In genomic region chr12:54287316-54288157, GRCh38 we compare ENCODE assay signal across 1 cellular context.
A peak's percentile ranks its signal among the peaks of the same experiment; 100 is the strongest.
TF ChIP-seq lines count a peak whose summit lies in the region.

No MANE protein-coding gene starts in this region.

TF ChIP-seq in GM12878, 131 proteins besides CTCF, POLR2A, EP300 and RAD21:
- 0 out of 2 replicates have a peak, but pooled peaks have one; percentile 52 for TF ChIP-seq TARDBP (IDR thresholded peaks at IDR 0.05; ENCODE audit: borderline replicate concordance)
- peak; percentile 53 for TF ChIP-seq BCL3 (IDR thresholded peaks at IDR 0.05; ENCODE audit: borderline replicate concordance, insufficient read depth, low read depth, low read length, poor library complexity, severe bottlenecking)
- TF ChIP-seq PML (IDR thresholded peaks at IDR 0.05; ENCODE audit: low read length) = peak; percentile 72
- TF ChIP-seq BCL11A (IDR thresholded peaks at IDR 0.05; ENCODE audit: low read depth, low read length) = no peak; the same call in 1 of the 2 replicates
- TF ChIP-seq POLR2AphosphoS2 (IDR thresholded peaks at IDR 0.05; ENCODE audit: low read depth, low read length) = peak; percentile 61; the same call in 1 of the 2 replicates
- peak; percentile 81 for TF ChIP-seq ZBED1 (IDR thresholded peaks at IDR 0.05; ENCODE audit: borderline replicate concordance)
- peak; percentile 95 for TF ChIP-seq POLR2AphosphoS5 (IDR thresholded peaks at IDR 0.05; ENCODE audit: low read length)
- TF ChIP-seq SMAD5 (IDR thresholded peaks at IDR 0.05; ENCODE audit: low read depth) = peak; percentile 87; the same call in 1 of the 2 replicates
- no peak for TF ChIP-seq BHLHE40 (IDR thresholded peaks at IDR 0.05; ENCODE audit: borderline replicate concordance in 1 of 2, low read depth in 2 of 2, low read length in 1 of 2)
- TF ChIP-seq ELK1 (IDR thresholded peaks at IDR 0.05; ENCODE audit: low read depth, low read length) = no peak
- peak; percentile 68; the same call in 2 of the 3 replicates for TF ChIP-seq POU2F2 (IDR thresholded peaks at IDR 0.05; ENCODE audit: borderline replicate concordance, low read depth, low read length)
- peak; percentile 82; the same call in 1 of the 2 replicates for TF ChIP-seq MTA3 (IDR thresholded peaks at IDR 0.05; ENCODE audit: borderline replicate concordance, low read length)
- TF ChIP-seq BACH1 (IDR thresholded peaks at IDR 0.05; ENCODE audit: borderline replicate concordance) = peak; percentile 73; the same call in 1 of the 2 replicates
- peak; percentile 35; the same call in 1 of the 2 replicates for TF ChIP-seq ATF2 (IDR thresholded peaks at IDR 0.05; ENCODE audit: low read length)
- TF ChIP-seq BMI1 (IDR thresholded peaks at IDR 0.05; ENCODE audit: borderline replicate concordance) = 0 out of 2 replicates have a peak, but pooled peaks have one; percentile 29
